ENCODE assay signal across 27 cellular contexts in the genomic region with DNA sequence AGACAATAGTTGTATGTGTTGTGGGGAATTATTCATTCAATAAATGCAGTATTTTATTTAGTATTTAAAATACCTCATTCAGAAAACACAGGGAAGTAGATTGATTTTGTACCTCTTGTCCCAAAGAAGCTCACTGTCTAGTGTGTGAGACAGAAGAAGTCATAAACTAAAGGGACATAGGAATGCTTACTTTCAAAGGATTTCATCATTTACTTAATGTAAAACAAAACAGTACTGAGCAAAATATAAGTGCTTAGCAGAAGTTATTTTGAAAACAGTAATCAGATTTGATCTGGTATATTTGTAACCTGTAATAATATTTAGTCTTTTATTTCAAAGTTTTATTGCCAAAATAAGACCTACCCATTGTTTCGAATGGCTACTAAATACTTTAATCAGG.
"Had no signal": no experiment of that assay in that cellular context is flagged by ENCODE, and none has a peak within 500 bp of the region (broad histone marks: within the 10 kb centered on the region; RNA-seq: fewer than 3 reads in every experiment).

No MANE protein-coding gene starts in this region.

- H3K4me1 Mint-ChIP-seq: nephron had no signal

- ATAC-seq: left colon; left lung; lower lobe of right lung; naive thymus-derived CD8-positive, alpha-beta T cell; pancreas; right cardiac atrium; sciatic nerve; upper lobe of right lung had no signal

- H3K27me3 Mint-ChIP-seq: naive thymus-derived CD8-positive, alpha-beta T cell; stimulated activated naive CD8-positive, alpha-beta T cell treated with anti-CD3 and anti-CD28 coated beads, Interleukin-15, Interleukin-2, amounts not matched to agents 100 ng/mL and 50 ng/mL, for 24 hours had no signal

- H3K4me3 Mint-ChIP-seq: immature natural killer cell; naive thymus-derived CD8-positive, alpha-beta T cell; nephron; neural crest cell; stimulated activated naive CD8-positive, alpha-beta T cell treated with anti-CD3 and anti-CD28 coated beads, Interleukin-15, Interleukin-2, amounts not matched to agents 100 ng/mL and 50 ng/mL, for 24 hours had no signal

- H3K27ac Mint-ChIP-seq: nephron; stimulated activated naive CD8-positive, alpha-beta T cell treated with anti-CD3 and anti-CD28 coated beads, Interleukin-15, Interleukin-2, amounts not matched to agents 100 ng/mL and 50 ng/mL, for 24 hours had no signal

- FAIRE-seq: islet of Langerhans, kidney, pancreas, urothelium cell line had no signal

- DNase-seq: immature natural killer cell; kidney; left colon; left lung; lower lobe of right lung; mammary epithelial cell; mesenchymal stem cell; naive thymus-derived CD8-positive, alpha-beta T cell; nucleus accumbens; pancreas; posterior cingulate gyrus; retina; right cardiac atrium; stimulated activated CD4-positive, alpha-beta T cell treated with anti-CD3 and anti-CD28 coated beads, Interleukin-12 subunit alpha, Interleukin-12 subunit beta, amount 100 ng/mL, for 4 hours; stimulated activated CD4-positive, alpha-beta T cell treated with anti-CD3 and anti-CD28 coated beads, Interleukin-15, amount 100 ng/mL, for 24 hours; stimulated activated CD4-positive, alpha-beta T cell treated with anti-CD3 and anti-CD28 coated beads, Interleukin-2, amount 100 ng/mL, for 24 hours; stimulated activated CD4-positive, alpha-beta T cell treated with anti-CD3 and anti-CD28 coated beads, Interleukin-4, amount 100 ng/mL, for 1 hour; stimulated activated naive CD4-positive, alpha-beta T cell; tibial artery; trophoblast cell; upper lobe of right lung had no signal
